In genomic region chr13:24362435-24362951, GRCh38 we compare ENCODE assay signal across 32 cellular contexts. TPM values are rescaled to one million over a fixed set of nuclear protein-coding genes. Genes with fewer than 3 reads are reported as not detected.
"Had no signal": no experiment of that assay in that cellular context is flagged by ENCODE, and none has a peak within 500 bp of the region (broad histone marks: within the 10 kb centered on the region; RNA-seq: fewer than 3 reads in every experiment).

No MANE protein-coding gene starts in this region.

- H3K4me3 Mint-ChIP-seq: activated CD4-positive, alpha-beta memory T cell treated with anti-CD3 and anti-CD28 coated beads, Interleukin-2, amount 10 ng/mL, durations not matched to agents 7 days and 5 days; activated CD4-positive, alpha-beta T cell treated with anti-CD3 and anti-CD28 coated beads, Interleukin-2, amount 10 ng/mL, durations not matched to agents 7 days and 5 days; activated naive CD4-positive, alpha-beta T cell treated with anti-CD3 and anti-CD28 coated beads, Interleukin-2, amount 10 ng/mL, durations not matched to agents 7 days and 5 days; activated T-cell treated with anti-CD3 and anti-CD28 coated beads, Interleukin-2, amount 50 U/mL, for 24 hours; activated T-cell treated with anti-CD3 and anti-CD28 coated beads, Interleukin-2, amount 50 U/mL, for 72 hours; effector memory CD8-positive, alpha-beta T cell; WTC11 had no signal

- H3K9me3 Mint-ChIP-seq: activated CD4-positive, alpha-beta memory T cell treated with anti-CD3 and anti-CD28 coated beads, Interleukin-2, amount 10 ng/mL, durations not matched to agents 7 days and 5 days; activated CD4-positive, alpha-beta T cell treated with anti-CD3 and anti-CD28 coated beads, Interleukin-2, amount 10 ng/mL, durations not matched to agents 7 days and 5 days; activated naive CD4-positive, alpha-beta T cell treated with anti-CD3 and anti-CD28 coated beads, Interleukin-2, amount 10 ng/mL, durations not matched to agents 7 days and 5 days; activated naive CD4-positive, alpha-beta T cell treated with anti-CD3 and anti-CD28 coated beads, Interleukin-2, amount 50 U/mL, for 72 hours; activated T-cell treated with anti-CD3 and anti-CD28 coated beads, Interleukin-2, amount 50 U/mL, for 24 hours; activated T-cell treated with anti-CD3 and anti-CD28 coated beads, Interleukin-2, amount 50 U/mL, for 72 hours; effector memory CD8-positive, alpha-beta T cell; WTC11 had no signal

- H3K4me1 Mint-ChIP-seq: activated CD4-positive, alpha-beta memory T cell treated with anti-CD3 and anti-CD28 coated beads, Interleukin-2, amount 10 ng/mL, durations not matched to agents 7 days and 5 days; activated CD4-positive, alpha-beta T cell treated with anti-CD3 and anti-CD28 coated beads, Interleukin-2, amount 10 ng/mL, durations not matched to agents 7 days and 5 days; activated naive CD4-positive, alpha-beta T cell treated with anti-CD3 and anti-CD28 coated beads, Interleukin-2, amount 10 ng/mL, durations not matched to agents 7 days and 5 days; WTC11 had no signal

- H3K36me3 ChIP-seq: adrenal gland, esophagus muscularis mucosa, gastrocnemius medialis, heart left ventricle had no signal

- H3K4me3 ChIP-seq: adrenal gland, body of pancreas, esophagus muscularis mucosa, gastrocnemius medialis, heart left ventricle had no signal

- H3K4me1 ChIP-seq: adrenal gland, body of pancreas, esophagus muscularis mucosa, foreskin keratinocyte, gastrocnemius medialis, heart left ventricle had no signal

- H3K36me3 Mint-ChIP-seq: activated naive CD4-positive, alpha-beta T cell treated with anti-CD3 and anti-CD28 coated beads, Interleukin-2, amount 10 ng/mL, durations not matched to agents 7 days and 5 days; activated naive CD4-positive, alpha-beta T cell treated with anti-CD3 and anti-CD28 coated beads, Interleukin-2, amount 50 U/mL, for 72 hours; WTC11 had no signal

- H3K27ac Mint-ChIP-seq: activated CD4-positive, alpha-beta memory T cell treated with anti-CD3 and anti-CD28 coated beads, Interleukin-2, amount 10 ng/mL, durations not matched to agents 7 days and 5 days; activated CD4-positive, alpha-beta T cell treated with anti-CD3 and anti-CD28 coated beads, Interleukin-2, amount 10 ng/mL, durations not matched to agents 7 days and 5 days; activated naive CD4-positive, alpha-beta T cell treated with anti-CD3 and anti-CD28 coated beads, Interleukin-2, amount 10 ng/mL, durations not matched to agents 7 days and 5 days; activated naive CD4-positive, alpha-beta T cell treated with anti-CD3 and anti-CD28 coated beads, Interleukin-2, amount 50 U/mL, for 72 hours; activated T-cell treated with anti-CD3 and anti-CD28 coated beads, Interleukin-2, amount 50 U/mL, for 24 hours; activated T-cell treated with anti-CD3 and anti-CD28 coated beads, Interleukin-2, amount 50 U/mL, for 72 hours; effector memory CD8-positive, alpha-beta T cell; WTC11 had no signal

- H3K27ac ChIP-seq: adrenal gland, body of pancreas, esophagus muscularis mucosa, foreskin keratinocyte, gastrocnemius medialis, heart left ventricle, VCaP had no signal

- H3K27me3 ChIP-seq: adrenal gland, body of pancreas, esophagus muscularis mucosa, foreskin keratinocyte, gastrocnemius medialis, heart left ventricle had no signal

- ATAC-seq: activated naive CD4-positive, alpha-beta T cell treated with anti-CD3 and anti-CD28 coated beads, Interleukin-2, amount 50 U/mL, for 72 hours; activated T-cell treated with anti-CD3 and anti-CD28 coated beads, Interleukin-2, amount 50 U/mL, for 72 hours; body of pancreas; effector memory CD8-positive, alpha-beta T cell; foreskin keratinocyte; gastrocnemius medialis; heart left ventricle; WTC11 had no signal

- H3K9me3 ChIP-seq: adrenal gland, body of pancreas, esophagus muscularis mucosa, gastrocnemius medialis, heart left ventricle had no signal

- H3K27me3 Mint-ChIP-seq: activated CD4-positive, alpha-beta memory T cell treated with anti-CD3 and anti-CD28 coated beads, Interleukin-2, amount 10 ng/mL, durations not matched to agents 7 days and 5 days; activated CD4-positive, alpha-beta T cell treated with anti-CD3 and anti-CD28 coated beads, Interleukin-2, amount 10 ng/mL, durations not matched to agents 7 days and 5 days; activated naive CD4-positive, alpha-beta T cell treated with anti-CD3 and anti-CD28 coated beads, Interleukin-2, amount 10 ng/mL, durations not matched to agents 7 days and 5 days had no signal

- DNase-seq: activated CD4-positive, alpha-beta memory T cell treated with anti-CD3 and anti-CD28 coated beads, Interleukin-2, amount 10 ng/mL, durations not matched to agents 7 days and 5 days; activated CD4-positive, alpha-beta T cell treated with anti-CD3 and anti-CD28 coated beads for 1 hour; activated CD4-positive, alpha-beta T cell treated with anti-CD3 and anti-CD28 coated beads for 4 hours; activated CD4-positive, alpha-beta T cell treated with anti-CD3 and anti-CD28 coated beads, Interleukin-2, amount 10 ng/mL, durations not matched to agents 7 days and 5 days; activated CD4-positive, alpha-beta T cell treated with anti-CD3 and anti-CD28 coated beads, Interleukin-2, amount 50 U/mL, for 4 hours; activated CD8-positive, alpha-beta memory T cell treated with anti-CD3 and anti-CD28 coated beads, Interleukin-2, amount 50 U/mL, for 48 hours; activated gamma-delta T cell; activated naive CD4-positive, alpha-beta T cell; activated naive CD4-positive, alpha-beta T cell treated with anti-CD3 and anti-CD28 coated beads, Interleukin-2, amount 10 ng/mL, durations not matched to agents 7 days and 5 days; activated T-cell treated with anti-CD3 and anti-CD28 coated beads for 4 hours; activated T-cell treated with anti-CD3 and anti-CD28 coated beads, Interleukin-2, amount 50 U/mL, for 24 hours; activated T-cell treated with anti-CD3 and anti-CD28 coated beads, Interleukin-2, amount 50 U/mL, for 72 hours; adrenal gland; amygdala; aorta; body of pancreas; caudate nucleus; cortex of kidney; dermis blood vessel endothelial cell; effector CD4-positive, alpha-beta T cell; effector memory CD8-positive, alpha-beta T cell; erythroblast; foreskin keratinocyte; gastrocnemius medialis; glutamatergic neuron; T-helper 2 cell had no signal

RNA-seq across cellular contexts. Expression of gene C1QTNF9, which starts 53.1 kb away (rescaled TPM):
- total RNA-seq: activated CD4-positive, alpha-beta memory T cell treated with anti-CD3 and anti-CD28 coated beads, Interleukin-2, amount 10 ng/mL, durations not matched to agents 7 days and 5 days; activated naive CD4-positive, alpha-beta T cell treated with anti-CD3 and anti-CD28 coated beads, Interleukin-2, amount 50 U/mL, for 72 hours; chondrocyte; dermis blood vessel endothelial cell; foreskin keratinocyte; WTC11 had no signal
- polyA plus RNA-seq: foreskin keratinocyte had no signal
